In the genomic region with DNA sequence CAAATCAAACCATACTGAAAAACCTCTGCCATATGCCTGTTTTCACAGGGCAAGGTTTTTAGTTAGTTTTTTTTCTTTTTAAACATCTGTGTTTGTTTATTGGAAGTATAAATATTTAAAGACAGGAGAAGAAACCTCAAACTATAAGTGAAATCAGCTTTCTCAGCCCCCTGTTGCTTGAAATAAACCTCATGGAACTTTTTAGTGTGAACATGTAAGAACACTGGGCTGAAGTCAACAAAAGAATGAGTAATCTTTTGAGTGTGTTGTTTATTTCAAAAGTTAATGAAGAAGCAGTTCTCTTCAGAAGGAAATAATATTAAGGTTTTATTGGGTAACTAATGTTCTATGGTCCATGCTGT, we compare ENCODE assay signal across 21 cellular contexts.
DNase-seq lines count a peak whose midpoint lies in the region; ATAC-seq, FAIRE-seq and TF ChIP-seq lines count a peak whose summit lies in the region.
"Had no signal": no experiment of that assay in that cellular context is flagged by ENCODE, and none has a peak within 500 bp of the region (broad histone marks: within the 10 kb centered on the region; RNA-seq: fewer than 3 reads in every experiment).

No MANE protein-coding gene starts in this region.

- no TSS peak for BruUV-seq in A673 (replicated peaks; lab: Mats Ljungman, UMichigan)

- FAIRE-seq in endometrium (lab: Jason Lieb, UNC) = peak; percentile 99

- DNase-seq in A673 (ENCODE audit: low spot score) = peak; percentile 19
- peak; percentile 66 for DNase-seq in M059J (ENCODE audit: low read depth)
- no peak for DNase-seq in endodermal cell
- DNase-seq in stimulated activated naive B cell treated with anti-CD40 and anti-IgM and Interleukin-4, amounts not matched to agents 10 μg/mL and 1 μg/mL and 100 μg/mL, for 72 hours = no peak
- DNase-seq in NCI-H82 treated with DMSO at 0.1 percent for 48 hours (lab: John Stamatoyannopoulos, UW; ENCODE audit: unreplicated experiment) = no peak
- DNase-seq: activated CD4-positive, alpha-beta T cell treated with anti-CD3 and anti-CD28 coated beads for 1 hour; activated CD8-positive, alpha-beta memory T cell treated with anti-CD3 and anti-CD28 coated beads, Interleukin-2, amount 50 U/mL, for 4 hours; activated naive CD4-positive, alpha-beta T cell treated with anti-CD3 and anti-CD28 coated beads, Interleukin-2, amount 10 ng/mL, durations not matched to agents 7 days and 5 days; cerebellar nuclear complex; COR-L47; hypothalamus; Karpas-422; NCI-H1694; NCI-H524 treated with DMSO at 0.1 percent for 48 hours; Peyer's patch; T-helper 17 cell had no signal

- H3K27me3 Mint-ChIP-seq in nephron (ENCODE audit: low read depth) (no peaks in the 10 kb centered on the region), endodermal cell (ENCODE audit: insufficient read depth) (no peaks in the 10 kb centered on the region)
- H3K27me3 Mint-ChIP-seq in stimulated activated naive B cell treated with anti-CD40 and anti-IgM and Interleukin-4, amounts not matched to agents 10 μg/mL and 1 μg/mL and 100 μg/mL, for 72 hours = peaks cover 0 to 4% of the 10 kb centered on the region in 2 donors
- H3K27me3 Mint-ChIP-seq: activated naive CD4-positive, alpha-beta T cell treated with anti-CD3 and anti-CD28 coated beads, Interleukin-2, amount 10 ng/mL, durations not matched to agents 7 days and 5 days; progenitor cell of endocrine pancreas; T-helper 17 cell had no signal

- intact Hi-C loops in A673 (cut with micrococcal nuclease; ENCODE audit: unreplicated experiment) = no loop called here

- peaks cover 5% of the 10 kb centered on the region for H3K4me1 ChIP-seq in A673 (ENCODE audit: insufficient read depth, low read length, poor library complexity, severe bottlenecking)
- H3K4me1 ChIP-seq in endodermal cell (ENCODE audit: control insufficient read depth, insufficient read depth, low read length) = no peaks in the 10 kb centered on the region
- H3K4me1 ChIP-seq: Peyer's patch had no signal

- H3K27ac ChIP-seq in A673 (ENCODE audit: low read depth, low read length, poor library complexity, severe bottlenecking) (no peak overlapping the region), endodermal cell (ENCODE audit: low read depth, low read length) (no peak overlapping the region)
- H3K27ac ChIP-seq: epithelial cell of prostate had no signal

- POLR2A ChIA-PET in A673 (lab: Charles Lee; ENCODE audit: low non-redundant PET) = no interaction called here

- no peak overlapping the region for H3K4me3 ChIP-seq in A673 (ENCODE audit: low read depth, low read length, poor library complexity, severe bottlenecking)
- no peak overlapping the region for H3K4me3 ChIP-seq in endodermal cell (ENCODE audit: low read length)
- H3K4me3 ChIP-seq: Peyer's patch had no signal

- peak overlapping the region; percentile 42 to 72 (median 72) for H3K27ac Mint-ChIP-seq in nephron
- no peak overlapping the region for H3K27ac Mint-ChIP-seq in endodermal cell
- no peak overlapping the region for H3K27ac Mint-ChIP-seq in stimulated activated naive B cell treated with anti-CD40 and anti-IgM and Interleukin-4, amounts not matched to agents 10 μg/mL and 1 μg/mL and 100 μg/mL, for 72 hours
- H3K27ac Mint-ChIP-seq: activated naive CD4-positive, alpha-beta T cell treated with anti-CD3 and anti-CD28 coated beads, Interleukin-2, amount 10 ng/mL, durations not matched to agents 7 days and 5 days; progenitor cell of endocrine pancreas; T-helper 17 cell had no signal

- H3K36me3 Mint-ChIP-seq in nephron (ENCODE audit: low read depth) (no peaks in the 10 kb centered on the region), endodermal cell (ENCODE audit: low read depth) (no peaks in the 10 kb centered on the region)
- no peaks in the 10 kb centered on the region for H3K36me3 Mint-ChIP-seq in stimulated activated naive B cell treated with anti-CD40 and anti-IgM and Interleukin-4, amounts not matched to agents 10 μg/mL and 1 μg/mL and 100 μg/mL, for 72 hours
- H3K36me3 Mint-ChIP-seq: activated naive CD4-positive, alpha-beta T cell treated with anti-CD3 and anti-CD28 coated beads, Interleukin-2, amount 10 ng/mL, durations not matched to agents 7 days and 5 days had no signal

- TF ChIP-seq CTCF in A673 (conservative IDR thresholded peaks at IDR 0.05; ENCODE audit: low read depth, low read length) = no peak
- TF ChIP-seq CTCF in nephron (IDR thresholded peaks at IDR 0.05; ENCODE audit: unreplicated experiment in 3 of 3) = no peak
- no peak for TF ChIP-seq CTCF in endodermal cell (conservative IDR thresholded peaks at IDR 0.05)

- H3K4me1 Mint-ChIP-seq in nephron (peaks cover 25% of the 10 kb centered on the region), endodermal cell (no peaks in the 10 kb centered on the region)
- H3K4me1 Mint-ChIP-seq in stimulated activated naive B cell treated with anti-CD40 and anti-IgM and Interleukin-4, amounts not matched to agents 10 μg/mL and 1 μg/mL and 100 μg/mL, for 72 hours = no peaks in the 10 kb centered on the region
- H3K4me1 Mint-ChIP-seq: activated naive CD4-positive, alpha-beta T cell treated with anti-CD3 and anti-CD28 coated beads, Interleukin-2, amount 10 ng/mL, durations not matched to agents 7 days and 5 days; T-helper 17 cell had no signal

- no peaks in the 10 kb centered on the region for H3K9me3 Mint-ChIP-seq in nephron
- H3K9me3 Mint-ChIP-seq in endodermal cell = no peaks in the 10 kb centered on the region
- H3K9me3 Mint-ChIP-seq in stimulated activated naive B cell treated with anti-CD40 and anti-IgM and Interleukin-4, amounts not matched to agents 10 μg/mL and 1 μg/mL and 100 μg/mL, for 72 hours = peaks cover 0 to 2% of the 10 kb centered on the region in 2 donors

- H3K27me3 ChIP-seq in A673 (replicated peaks; ENCODE audit: insufficient read depth, low read depth, low read length, poor library complexity) (no peaks in the 10 kb centered on the region), endodermal cell (ENCODE audit: control insufficient read depth, insufficient read depth, low read length, poor library complexity, severe bottlenecking) (no peaks in the 10 kb centered on the region)
- H3K27me3 ChIP-seq: Peyer's patch had no signal

- H3K36me3 ChIP-seq in A673 (ENCODE audit: insufficient read depth, low read length, poor library complexity, severe bottlenecking) (no peaks in the 10 kb centered on the region), endodermal cell (ENCODE audit: control insufficient read depth, insufficient read depth, low read length) (no peaks in the 10 kb centered on the region)
- H3K36me3 ChIP-seq: Peyer's patch had no signal

- ATAC-seq in stimulated activated naive B cell treated with anti-CD40 and anti-IgM and Interleukin-4, amounts not matched to agents 10 μg/mL and 1 μg/mL and 100 μg/mL, for 72 hours (replicated peaks) = no peak
- no peak for ATAC-seq in GM18511 (IDR thresholded peaks at IDR 0.05; ENCODE audit: unreplicated experiment)
- ATAC-seq: T-helper 17 cell had no signal

- H3K9me3 ChIP-seq in A673 (ENCODE audit: low read depth, low read length, poor library complexity, severe bottlenecking) (no peaks in the 10 kb centered on the region), endodermal cell (ENCODE audit: control insufficient read depth, low read length) (no peaks in the 10 kb centered on the region)
- H3K9me3 ChIP-seq: Peyer's patch had no signal

- H3K9ac ChIP-seq in endodermal cell (ENCODE audit: extremely low read depth, low read length, poor library complexity, severe bottlenecking) = no peak overlapping the region

- CTCF ChIA-PET in A673 (lab: Charles Lee) = no interaction called here

- H3K4me3 Mint-ChIP-seq in nephron = no peak overlapping the region
- H3K4me3 Mint-ChIP-seq in endodermal cell = no peak overlapping the region
- H3K4me3 Mint-ChIP-seq in stimulated activated naive B cell treated with anti-CD40 and anti-IgM and Interleukin-4, amounts not matched to agents 10 μg/mL and 1 μg/mL and 100 μg/mL, for 72 hours = no peak overlapping the region
- H3K4me3 Mint-ChIP-seq: activated naive CD4-positive, alpha-beta T cell treated with anti-CD3 and anti-CD28 coated beads, Interleukin-2, amount 10 ng/mL, durations not matched to agents 7 days and 5 days; T-helper 17 cell had no signal

Comparison
In these comparisons a context has a peak if more than half of its experiments do, and no peak if none do; other contexts are left out.
1. DNase-seq: peak in A673 (single experiment) and M059J (single experiment); none in endodermal cell (single experiment), stimulated activated naive B cell treated with anti-CD40 and anti-IgM and Interleukin-4, amounts not matched to agents 10 μg/mL and 1 μg/mL and 100 μg/mL, for 72 hours (single experiment) and NCI-H82 treated with DMSO at 0.1 percent for 48 hours (single experiment).
2. H3K27ac Mint-ChIP-seq: peak in nephron (3 of 3); none in endodermal cell (single experiment) and stimulated activated naive B cell treated with anti-CD40 and anti-IgM and Interleukin-4, amounts not matched to agents 10 μg/mL and 1 μg/mL and 100 μg/mL, for 72 hours (single experiment).